ENCODE assay signal across 16 cellular contexts in genomic region chr22:29208879-29209623, GRCh38. TPM values are rescaled to one million over a fixed set of nuclear protein-coding genes. Genes with fewer than 3 reads are reported as not detected.
DNase-seq lines count a peak whose midpoint lies in the region; ATAC-seq and TF ChIP-seq lines count a peak whose summit lies in the region.
"Had no signal": no experiment of that assay in that cellular context is flagged by ENCODE, and none has a peak within 500 bp of the region (broad histone marks: within the 10 kb centered on the region; RNA-seq: fewer than 3 reads in every experiment).

No MANE protein-coding gene starts in this region.

- no peaks in the 10 kb centered on the region for H3K9me3 ChIP-seq in thyroid gland
- H3K9me3 ChIP-seq: A549 had no signal

- no peaks in the 10 kb centered on the region for H3K36me3 ChIP-seq in thyroid gland

- H3K4me1 ChIP-seq in thyroid gland: peaks cover 12 to 17% of the 10 kb centered on the region in 2 donors
- H3K4me1 ChIP-seq: A549 had no signal

- no peaks in the 10 kb centered on the region for H3K27me3 ChIP-seq in thyroid gland

- H3K4me3 ChIP-seq in thyroid gland (replicated peaks in 1 of 3): no peak overlapping the region
- H3K4me3 ChIP-seq: A549, PC-9 had no signal

- intact Hi-C loops in Right ventricle myocardium superior (cut with DNase I): loop anchor here (10.0 kb wide), 1 partner anchor 364 kb away; no protein-coding TSS in a partner anchor
- intact Hi-C loops in cardiac septum (cut with DNase I): no loop called here
- intact Hi-C loops in thyroid gland (cut with DNase I): no loop called here

- 26 to 47% methylated on average over 12 to 14 of the region's 17 CpGs for WGBS in thyroid gland, 2 donors

- no peak for TF ChIP-seq POLR2A in thyroid gland (IDR thresholded peaks at IDR 0.05)

- H3K27ac ChIP-seq in thyroid gland: no peak overlapping the region
- H3K27ac ChIP-seq: A549, PC-9 had no signal

- DNase-seq in Right ventricle myocardium superior: peak; percentile 62
- DNase-seq in cardiac septum (ENCODE audit: low spot score): no peak
- DNase-seq in NCI-H69 (lab: John Stamatoyannopoulos, UW): peak; percentile 55
- DNase-seq in iPS-NIHi11 (ENCODE audit: low spot score): peak; percentile 14
- peak; percentile 86 to 95 for DNase-seq in thyroid gland
- no peak for DNase-seq in NCI-H2227 (lab: John Stamatoyannopoulos, UW; ENCODE audit: unreplicated experiment)
- no peak for DNase-seq in SKM-1 treated with dmso at 0.1 percent for 144 hours (lab: John Stamatoyannopoulos, UW; ENCODE audit: unreplicated experiment)
- DNase-seq in activated CD8-positive, alpha-beta memory T cell treated with anti-CD3 and anti-CD28 coated beads, Interleukin-2, amount 50 U/mL, for 48 hours: no peak
- DNase-seq: activated CD4-positive, alpha-beta T cell treated with anti-CD3 and anti-CD28 coated beads, Interleukin-2, amount 50 U/mL, for 4 hours; dermis blood vessel endothelial cell; NCI-H1092; NCI-H345; PC-9; stimulated activated naive CD8-positive, alpha-beta T cell treated with anti-CD3 and anti-CD28 coated beads, Interleukin-15, amount 100 ng/mL, for 72 hours; T-helper 2 cell had no signal

- no peak for ATAC-seq in Right ventricle myocardium superior (ENCODE audit: poor library complexity)
- ATAC-seq: stimulated activated naive CD8-positive, alpha-beta T cell treated with anti-CD3 and anti-CD28 coated beads, Interleukin-15, amount 100 ng/mL, for 72 hours had no signal

- no peak for TF ChIP-seq CTCF in thyroid gland (IDR thresholded peaks at IDR 0.05)

RNA-seq across cellular contexts. Expression of gene EMID1, which starts 3.4 kb away (rescaled TPM):
- total RNA-seq in Right ventricle myocardium superior: 0.32 TPM
- 1.3 TPM for total RNA-seq in cardiac septum
- total RNA-seq in thyroid gland: 10 to 100 TPM; 14.0 to 55.9 (median 19.0) TPM

RNA-seq across cellular contexts. Expression of gene RHBDD3, which starts 58.7 kb away (rescaled TPM):
- total RNA-seq in Right ventricle myocardium superior: 11.7 TPM
- 16.7 TPM for total RNA-seq in cardiac septum
- total RNA-seq in thyroid gland: 10 to 100 TPM; 27.8 to 54.9 (median 48.9) TPM

RNA-seq across cellular contexts. Expression of gene EWSR1, which starts 59.0 kb away (rescaled TPM):
- total RNA-seq in Right ventricle myocardium superior (108 TPM), cardiac septum (138 TPM), thyroid gland (100 to 1,000 TPM; 205 to 290 (median 258) TPM)

Comparison
In these comparisons a context has a peak if more than half of its experiments do, and no peak if none do; other contexts are left out.
1. DNase-seq: peak in Right ventricle myocardium superior (single experiment), NCI-H69 (single experiment), iPS-NIHi11 (single experiment) and thyroid gland (2 of 2); none in cardiac septum (single experiment), NCI-H2227 (single experiment), SKM-1 treated with dmso at 0.1 percent for 144 hours (single experiment) and activated CD8-positive, alpha-beta memory T cell treated with anti-CD3 and anti-CD28 coated beads, Interleukin-2, amount 50 U/mL, for 48 hours (single experiment).